In genomic region chr15:39785139-39785538, GRCh38 we compare ENCODE assay signal across 1 cellular context.
TF ChIP-seq lines count a peak whose summit lies in the region.

No MANE protein-coding gene starts in this region.

TF ChIP-seq in GM23338, 12 proteins besides CTCF, POLR2A, EP300 and RAD21 (continued from another document):
- no peak for TF ChIP-seq ZNF462 (CRISPR knock-in tag; IDR thresholded peaks at IDR 0.05)
- TF ChIP-seq ZNF114 (CRISPR knock-in tag; IDR thresholded peaks at IDR 0.05): no peak
- TF ChIP-seq NANOG (IDR thresholded peaks at IDR 0.05; ENCODE audit: borderline replicate concordance): no peak
